In the genomic region with DNA sequence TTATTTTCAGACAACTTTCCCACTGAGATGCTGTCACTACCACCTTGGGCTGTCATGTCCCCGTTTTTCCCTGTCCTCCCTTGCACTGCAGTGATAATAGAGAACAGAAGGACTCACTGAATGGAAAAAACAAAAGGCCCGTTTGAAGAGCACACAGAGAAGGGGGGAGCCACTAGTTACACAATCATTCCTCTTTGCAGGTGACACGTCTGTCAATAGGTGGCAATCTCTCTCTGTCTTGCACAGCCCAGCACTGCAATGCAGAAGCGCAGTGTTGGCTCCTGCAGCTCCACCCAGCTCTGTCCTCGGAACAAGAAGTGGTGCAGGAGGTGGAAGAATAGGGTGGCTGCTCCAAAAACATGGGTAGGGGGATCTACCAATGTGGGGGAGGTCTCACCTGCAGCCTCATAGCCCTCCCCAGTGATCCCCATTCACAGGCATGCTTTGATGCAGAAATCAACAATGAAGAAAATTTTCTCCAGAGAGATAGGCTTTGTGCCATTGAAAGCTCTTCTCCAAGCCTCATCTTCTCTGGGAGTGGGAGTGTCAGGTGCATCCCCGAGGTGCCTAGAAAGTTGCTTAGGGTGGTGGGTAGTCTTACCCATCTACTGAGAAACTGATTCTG, we compare ENCODE assay signal across 1 cellular context.
A peak's percentile ranks its signal among the peaks of the same experiment; 100 is the strongest.
TF ChIP-seq lines count a peak whose summit lies in the region.

No MANE protein-coding gene starts in this region.

TF ChIP-seq in HepG2, 621 proteins besides CTCF, POLR2A, EP300 and RAD21 (continued from another document and continues in another):
- TF ChIP-seq, protein P1, sequence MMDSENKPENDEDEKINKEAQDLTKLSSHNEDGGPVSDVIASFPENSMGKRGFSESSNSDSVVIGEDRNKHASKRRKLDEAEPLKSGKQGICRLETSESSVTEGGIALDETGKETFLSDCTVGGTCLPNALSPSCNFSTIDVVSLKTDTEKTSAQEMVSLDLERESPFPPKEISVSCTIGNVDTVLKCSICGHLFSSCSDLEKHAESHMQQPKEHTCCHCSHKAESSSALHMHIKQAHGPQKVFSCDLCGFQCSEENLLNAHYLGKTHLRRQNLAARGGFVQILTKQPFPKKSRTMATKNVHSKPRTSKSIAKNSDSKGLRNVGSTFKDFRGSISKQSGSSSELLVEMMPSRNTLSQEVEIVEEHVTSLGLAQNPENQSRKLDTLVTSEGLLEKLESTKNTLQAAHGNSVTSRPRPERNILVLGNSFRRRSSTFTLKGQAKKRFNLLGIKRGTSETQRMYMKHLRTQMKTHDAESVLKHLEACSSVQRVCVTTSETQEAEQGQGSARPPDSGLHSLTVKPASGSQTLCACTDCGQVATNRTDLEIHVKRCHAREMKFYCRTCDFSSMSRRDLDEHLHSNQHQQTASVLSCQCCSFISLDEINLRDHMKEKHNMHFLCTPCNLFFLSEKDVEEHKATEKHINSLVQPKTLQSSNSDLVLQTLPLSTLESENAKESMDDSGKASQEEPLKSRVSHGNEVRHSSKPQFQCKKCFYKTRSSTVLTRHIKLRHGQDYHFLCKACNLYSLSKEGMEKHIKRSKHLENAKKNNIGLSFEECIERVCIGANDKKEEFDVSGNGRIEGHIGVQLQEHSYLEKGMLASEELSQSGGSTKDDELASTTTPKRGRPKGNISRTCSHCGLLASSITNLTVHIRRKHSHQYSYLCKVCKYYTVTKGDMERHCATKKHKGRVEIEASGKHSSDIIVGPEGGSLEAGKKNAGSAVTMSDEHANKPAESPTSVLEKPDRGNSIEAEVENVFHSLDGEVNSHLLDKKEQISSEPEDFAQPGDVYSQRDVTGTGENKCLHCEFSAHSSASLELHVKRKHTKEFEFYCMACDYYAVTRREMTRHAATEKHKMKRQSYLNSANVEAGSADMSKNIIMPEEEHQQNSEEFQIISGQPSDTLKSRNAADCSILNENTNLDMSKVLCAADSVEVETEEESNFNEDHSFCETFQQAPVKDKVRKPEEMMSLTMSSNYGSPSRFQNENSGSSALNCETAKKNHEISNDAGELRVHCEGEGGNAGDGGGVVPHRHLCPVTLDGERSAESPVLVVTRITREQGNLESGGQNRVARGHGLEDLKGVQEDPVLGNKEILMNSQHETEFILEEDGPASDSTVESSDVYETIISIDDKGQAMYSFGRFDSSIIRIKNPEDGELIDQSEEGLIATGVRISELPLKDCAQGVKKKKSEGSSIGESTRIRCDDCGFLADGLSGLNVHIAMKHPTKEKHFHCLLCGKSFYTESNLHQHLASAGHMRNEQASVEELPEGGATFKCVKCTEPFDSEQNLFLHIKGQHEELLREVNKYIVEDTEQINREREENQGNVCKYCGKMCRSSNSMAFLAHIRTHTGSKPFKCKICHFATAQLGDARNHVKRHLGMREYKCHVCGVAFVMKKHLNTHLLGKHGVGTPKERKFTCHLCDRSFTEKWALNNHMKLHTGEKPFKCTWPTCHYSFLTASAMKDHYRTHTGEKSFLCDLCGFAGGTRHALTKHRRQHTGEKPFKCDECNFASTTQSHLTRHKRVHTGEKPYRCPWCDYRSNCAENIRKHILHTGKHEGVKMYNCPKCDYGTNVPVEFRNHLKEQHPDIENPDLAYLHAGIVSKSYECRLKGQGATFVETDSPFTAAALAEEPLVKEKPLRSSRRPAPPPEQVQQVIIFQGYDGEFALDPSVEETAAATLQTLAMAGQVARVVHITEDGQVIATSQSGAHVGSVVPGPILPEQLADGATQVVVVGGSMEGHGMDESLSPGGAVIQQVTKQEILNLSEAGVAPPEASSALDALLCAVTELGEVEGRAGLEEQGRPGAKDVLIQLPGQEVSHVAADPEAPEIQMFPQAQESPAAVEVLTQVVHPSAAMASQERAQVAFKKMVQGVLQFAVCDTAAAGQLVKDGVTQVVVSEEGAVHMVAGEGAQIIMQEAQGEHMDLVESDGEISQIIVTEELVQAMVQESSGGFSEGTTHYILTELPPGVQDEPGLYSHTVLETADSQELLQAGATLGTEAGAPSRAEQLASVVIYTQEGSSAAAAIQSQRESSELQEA (CRISPR knock-in tag; IDR thresholded peaks at IDR 0.05; ENCODE audit: not compliant biosample characterization), result no peak
- no peak for TF ChIP-seq ZNF354B (CRISPR knock-in tag; IDR thresholded peaks at IDR 0.05)
- TF ChIP-seq PAWR (CRISPR knock-in tag; IDR thresholded peaks at IDR 0.05; ENCODE audit: borderline replicate concordance), result no peak
- TF ChIP-seq FOSL2 (CRISPR knock-in tag; IDR thresholded peaks at IDR 0.05), result peak; percentile 34; the same call in 1 of the 2 replicates
- TF ChIP-seq, protein P2, sequence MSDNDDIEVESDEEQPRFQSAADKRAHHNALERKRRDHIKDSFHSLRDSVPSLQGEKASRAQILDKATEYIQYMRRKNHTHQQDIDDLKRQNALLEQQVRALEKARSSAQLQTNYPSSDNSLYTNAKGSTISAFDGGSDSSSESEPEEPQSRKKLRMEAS (IDR thresholded peaks at IDR 0.05), result no peak; the same call in 1 of the 2 replicates
- no peak for TF ChIP-seq POLR2G (IDR thresholded peaks at IDR 0.05; ENCODE audit: low read depth, low read length)
- no peak for TF ChIP-seq HNRNPK (IDR thresholded peaks at IDR 0.05; ENCODE audit: low read depth, low read length, poor library complexity, severe bottlenecking)
- TF ChIP-seq KLF12 (CRISPR knock-in tag; IDR thresholded peaks at IDR 0.05; ENCODE audit: borderline replicate concordance), result no peak
- TF ChIP-seq, protein P3, sequence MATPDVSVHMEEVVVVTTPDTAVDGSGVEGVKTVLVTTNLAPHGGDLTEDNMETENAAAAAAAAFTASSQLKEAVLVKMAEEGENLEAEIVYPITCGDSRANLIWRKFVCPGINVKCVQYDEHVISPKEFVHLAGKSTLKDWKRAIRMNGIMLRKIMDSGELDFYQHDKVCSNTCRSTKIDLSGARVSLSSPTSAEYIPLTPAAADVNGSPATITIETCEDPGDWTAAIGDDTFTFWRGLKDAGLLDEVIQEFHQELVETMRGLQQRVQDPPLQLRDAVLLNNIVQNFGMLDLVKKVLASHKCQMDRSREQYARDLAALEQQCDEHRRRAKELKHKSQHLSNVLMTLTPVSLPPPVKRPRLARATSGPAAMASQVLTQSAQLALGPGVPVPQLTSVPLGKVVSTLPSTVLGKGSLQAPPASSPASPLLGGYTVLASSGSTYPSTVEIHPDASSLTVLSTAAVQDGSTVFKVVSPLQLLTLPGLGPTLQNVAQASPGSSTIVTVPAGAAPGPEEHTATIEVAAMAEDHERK (CRISPR knock-in tag; IDR thresholded peaks at IDR 0.05; ENCODE audit: low read depth), result no peak
- TF ChIP-seq, protein P4, sequence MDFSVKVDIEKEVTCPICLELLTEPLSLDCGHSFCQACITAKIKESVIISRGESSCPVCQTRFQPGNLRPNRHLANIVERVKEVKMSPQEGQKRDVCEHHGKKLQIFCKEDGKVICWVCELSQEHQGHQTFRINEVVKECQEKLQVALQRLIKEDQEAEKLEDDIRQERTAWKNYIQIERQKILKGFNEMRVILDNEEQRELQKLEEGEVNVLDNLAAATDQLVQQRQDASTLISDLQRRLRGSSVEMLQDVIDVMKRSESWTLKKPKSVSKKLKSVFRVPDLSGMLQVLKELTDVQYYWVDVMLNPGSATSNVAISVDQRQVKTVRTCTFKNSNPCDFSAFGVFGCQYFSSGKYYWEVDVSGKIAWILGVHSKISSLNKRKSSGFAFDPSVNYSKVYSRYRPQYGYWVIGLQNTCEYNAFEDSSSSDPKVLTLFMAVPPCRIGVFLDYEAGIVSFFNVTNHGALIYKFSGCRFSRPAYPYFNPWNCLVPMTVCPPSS (IDR thresholded peaks at IDR 0.05), result no peak
- TF ChIP-seq XRCC5 (optimal IDR thresholded peaks at IDR 0.05; ENCODE audit: low read length), result peak; percentile 79
- no peak for TF ChIP-seq SKI (IDR thresholded peaks at IDR 0.05; ENCODE audit: partially characterized antibody)
- no peak for TF ChIP-seq SATB2 (CRISPR knock-in tag; IDR thresholded peaks at IDR 0.05)
- TF ChIP-seq SIN3B (IDR thresholded peaks at IDR 0.05; ENCODE audit: low read length), result no peak
- peak; percentile 12; the same call in 1 of the 2 replicates for TF ChIP-seq ZNF121 (CRISPR knock-in tag; IDR thresholded peaks at IDR 0.05)
- TF ChIP-seq HES4 (CRISPR knock-in tag; IDR thresholded peaks at IDR 0.05; ENCODE audit: borderline replicate concordance), result no peak
- no peak for TF ChIP-seq ZNF816 (CRISPR knock-in tag; IDR thresholded peaks at IDR 0.05; ENCODE audit: borderline replicate concordance)
- TF ChIP-seq HNRNPUL1 (IDR thresholded peaks at IDR 0.05; ENCODE audit: low read depth, low read length), result no peak
- TF ChIP-seq, protein P5, sequence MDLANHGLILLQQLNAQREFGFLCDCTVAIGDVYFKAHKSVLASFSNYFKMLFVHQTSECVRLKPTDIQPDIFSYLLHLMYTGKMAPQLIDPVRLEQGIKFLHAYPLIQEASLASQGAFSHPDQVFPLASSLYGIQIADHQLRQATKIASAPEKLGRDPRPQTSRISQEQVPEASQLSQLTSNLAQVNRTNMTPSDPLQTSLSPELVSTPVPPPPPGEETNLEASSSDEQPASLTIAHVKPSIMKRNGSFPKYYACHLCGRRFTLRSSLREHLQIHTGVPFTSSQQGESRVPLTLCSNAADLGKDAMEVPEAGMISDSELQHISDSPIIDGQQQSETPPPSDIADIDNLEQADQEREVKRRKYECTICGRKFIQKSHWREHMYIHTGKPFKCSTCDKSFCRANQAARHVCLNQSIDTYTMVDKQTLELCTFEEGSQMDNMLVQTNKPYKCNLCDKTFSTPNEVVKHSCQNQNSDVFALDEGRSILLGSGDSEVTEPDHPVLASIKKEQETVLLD (CRISPR knock-in tag; IDR thresholded peaks at IDR 0.05; ENCODE audit: low read depth), result no peak
- TF ChIP-seq RFXANK (CRISPR knock-in tag; IDR thresholded peaks at IDR 0.05), result no peak
- no peak for TF ChIP-seq ZNF781 (CRISPR knock-in tag; IDR thresholded peaks at IDR 0.05; ENCODE audit: borderline replicate concordance, not compliant biosample characterization)
- TF ChIP-seq, protein P6, sequence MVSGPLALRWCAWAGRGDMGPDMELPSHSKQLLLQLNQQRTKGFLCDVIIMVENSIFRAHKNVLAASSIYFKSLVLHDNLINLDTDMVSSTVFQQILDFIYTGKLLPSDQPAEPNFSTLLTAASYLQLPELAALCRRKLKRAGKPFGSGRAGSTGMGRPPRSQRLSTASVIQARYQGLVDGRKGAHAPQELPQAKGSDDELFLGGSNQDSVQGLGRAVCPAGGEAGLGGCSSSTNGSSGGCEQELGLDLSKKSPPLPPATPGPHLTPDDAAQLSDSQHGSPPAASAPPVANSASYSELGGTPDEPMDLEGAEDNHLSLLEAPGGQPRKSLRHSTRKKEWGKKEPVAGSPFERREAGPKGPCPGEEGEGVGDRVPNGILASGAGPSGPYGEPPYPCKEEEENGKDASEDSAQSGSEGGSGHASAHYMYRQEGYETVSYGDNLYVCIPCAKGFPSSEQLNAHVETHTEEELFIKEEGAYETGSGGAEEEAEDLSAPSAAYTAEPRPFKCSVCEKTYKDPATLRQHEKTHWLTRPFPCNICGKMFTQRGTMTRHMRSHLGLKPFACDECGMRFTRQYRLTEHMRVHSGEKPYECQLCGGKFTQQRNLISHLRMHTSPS (CRISPR knock-in tag; IDR thresholded peaks at IDR 0.05; ENCODE audit: low read depth), result no peak
- TF ChIP-seq, protein P7, sequence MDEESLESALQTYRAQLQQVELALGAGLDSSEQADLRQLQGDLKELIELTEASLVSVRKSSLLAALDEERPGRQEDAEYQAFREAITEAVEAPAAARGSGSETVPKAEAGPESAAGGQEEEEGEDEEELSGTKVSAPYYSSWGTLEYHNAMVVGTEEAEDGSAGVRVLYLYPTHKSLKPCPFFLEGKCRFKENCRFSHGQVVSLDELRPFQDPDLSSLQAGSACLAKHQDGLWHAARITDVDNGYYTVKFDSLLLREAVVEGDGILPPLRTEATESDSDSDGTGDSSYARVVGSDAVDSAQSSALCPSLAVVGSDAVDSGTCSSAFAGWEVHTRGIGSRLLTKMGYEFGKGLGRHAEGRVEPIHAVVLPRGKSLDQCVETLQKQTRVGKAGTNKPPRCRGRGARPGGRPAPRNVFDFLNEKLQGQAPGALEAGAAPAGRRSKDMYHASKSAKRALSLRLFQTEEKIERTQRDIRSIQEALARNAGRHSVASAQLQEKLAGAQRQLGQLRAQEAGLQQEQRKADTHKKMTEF (CRISPR knock-in tag; IDR thresholded peaks at IDR 0.05), result peak; percentile 35; the same call in 1 of the 2 replicates
- TF ChIP-seq, protein P8, sequence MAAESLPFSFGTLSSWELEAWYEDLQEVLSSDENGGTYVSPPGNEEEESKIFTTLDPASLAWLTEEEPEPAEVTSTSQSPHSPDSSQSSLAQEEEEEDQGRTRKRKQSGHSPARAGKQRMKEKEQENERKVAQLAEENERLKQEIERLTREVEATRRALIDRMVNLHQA (CRISPR knock-in tag; IDR thresholded peaks at IDR 0.05), result no peak
- TF ChIP-seq, protein P9, sequence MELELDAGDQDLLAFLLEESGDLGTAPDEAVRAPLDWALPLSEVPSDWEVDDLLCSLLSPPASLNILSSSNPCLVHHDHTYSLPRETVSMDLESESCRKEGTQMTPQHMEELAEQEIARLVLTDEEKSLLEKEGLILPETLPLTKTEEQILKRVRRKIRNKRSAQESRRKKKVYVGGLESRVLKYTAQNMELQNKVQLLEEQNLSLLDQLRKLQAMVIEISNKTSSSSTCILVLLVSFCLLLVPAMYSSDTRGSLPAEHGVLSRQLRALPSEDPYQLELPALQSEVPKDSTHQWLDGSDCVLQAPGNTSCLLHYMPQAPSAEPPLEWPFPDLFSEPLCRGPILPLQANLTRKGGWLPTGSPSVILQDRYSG (CRISPR knock-in tag; IDR thresholded peaks at IDR 0.05), result no peak
- TF ChIP-seq, protein P10, sequence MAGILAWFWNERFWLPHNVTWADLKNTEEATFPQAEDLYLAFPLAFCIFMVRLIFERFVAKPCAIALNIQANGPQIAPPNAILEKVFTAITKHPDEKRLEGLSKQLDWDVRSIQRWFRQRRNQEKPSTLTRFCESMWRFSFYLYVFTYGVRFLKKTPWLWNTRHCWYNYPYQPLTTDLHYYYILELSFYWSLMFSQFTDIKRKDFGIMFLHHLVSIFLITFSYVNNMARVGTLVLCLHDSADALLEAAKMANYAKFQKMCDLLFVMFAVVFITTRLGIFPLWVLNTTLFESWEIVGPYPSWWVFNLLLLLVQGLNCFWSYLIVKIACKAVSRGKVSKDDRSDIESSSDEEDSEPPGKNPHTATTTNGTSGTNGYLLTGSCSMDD (CRISPR knock-in tag; IDR thresholded peaks at IDR 0.05), result no peak
- TF ChIP-seq KLF9 (CRISPR knock-in tag; IDR thresholded peaks at IDR 0.05; ENCODE audit: low read depth), result no peak
- TF ChIP-seq ZFP36L2 (CRISPR knock-in tag; IDR thresholded peaks at IDR 0.05), result no peak
- TF ChIP-seq, protein P11, sequence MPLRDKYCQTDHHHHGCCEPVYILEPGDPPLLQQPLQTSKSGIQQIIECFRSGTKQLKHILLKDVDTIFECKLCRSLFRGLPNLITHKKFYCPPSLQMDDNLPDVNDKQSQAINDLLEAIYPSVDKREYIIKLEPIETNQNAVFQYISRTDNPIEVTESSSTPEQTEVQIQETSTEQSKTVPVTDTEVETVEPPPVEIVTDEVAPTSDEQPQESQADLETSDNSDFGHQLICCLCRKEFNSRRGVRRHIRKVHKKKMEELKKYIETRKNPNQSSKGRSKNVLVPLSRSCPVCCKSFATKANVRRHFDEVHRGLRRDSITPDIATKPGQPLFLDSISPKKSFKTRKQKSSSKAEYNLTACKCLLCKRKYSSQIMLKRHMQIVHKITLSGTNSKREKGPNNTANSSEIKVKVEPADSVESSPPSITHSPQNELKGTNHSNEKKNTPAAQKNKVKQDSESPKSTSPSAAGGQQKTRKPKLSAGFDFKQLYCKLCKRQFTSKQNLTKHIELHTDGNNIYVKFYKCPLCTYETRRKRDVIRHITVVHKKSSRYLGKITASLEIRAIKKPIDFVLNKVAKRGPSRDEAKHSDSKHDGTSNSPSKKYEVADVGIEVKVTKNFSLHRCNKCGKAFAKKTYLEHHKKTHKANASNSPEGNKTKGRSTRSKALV (CRISPR knock-in tag; IDR thresholded peaks at IDR 0.05), result no peak
